ENCODE assay signal across 8 cellular contexts in genomic region chr1:204506091-204506968, GRCh38. TPM values are rescaled to one million over a fixed set of nuclear protein-coding genes. Genes with fewer than 3 reads are reported as not detected.
A peak's percentile ranks its signal among the peaks of the same experiment; 100 is the strongest.
DNase-seq lines count a peak whose midpoint lies in the region; ATAC-seq and TF ChIP-seq lines count a peak whose summit lies in the region.

No MANE protein-coding gene starts in this region.

- peaks cover 64% of the 10 kb centered on the region for H3K4me1 ChIP-seq in DOHH2 (ENCODE audit: control insufficient read depth, low read length)
- H3K4me1 ChIP-seq in HAP-1 = peaks cover 5% of the 10 kb centered on the region
- no peaks in the 10 kb centered on the region for H3K4me1 ChIP-seq in RWPE2 (ENCODE audit: insufficient read depth, poor library complexity, severe bottlenecking)
- H3K4me1 ChIP-seq in thyroid gland = no peaks in the 10 kb centered on the region

- H3K9me3 Mint-ChIP-seq in activated naive CD4-positive, alpha-beta T cell treated with anti-CD3 and anti-CD28 coated beads for 36 hours = no peaks in the 10 kb centered on the region

- H3K36me3 Mint-ChIP-seq in activated naive CD4-positive, alpha-beta T cell treated with anti-CD3 and anti-CD28 coated beads for 36 hours (ENCODE audit: low read depth) = peaks cover 7% of the 10 kb centered on the region

- CTCF ChIA-PET in activated naive CD4-positive, alpha-beta T cell treated with anti-CD3 and anti-CD28 coated beads for 36 hours (lab: Charles Lee) = interaction anchor here (0.5 to 19.2 kb wide), 14 partner anchors 9 to 880 kb away, joined by 3 to 859 read pairs (median 4); partner anchors contain the start of genes ATP2B4, MDM4 and PIK3C2B

- peaks cover 16% of the 10 kb centered on the region for H3F3A ChIP-seq in DOHH2 (ENCODE audit: control insufficient read depth, insufficient read depth)

- H3K27ac ChIP-seq in DOHH2 (ENCODE audit: low read depth, low read length) (peak overlapping the region; percentile 97), RWPE2 (ENCODE audit: poor library complexity, severe bottlenecking) (peak overlapping the region; percentile 49), thyroid gland (peak overlapping the region; percentile 73 to 94 (median 87))

- TF ChIP-seq POLR2A in thyroid gland (IDR thresholded peaks at IDR 0.05) = no peak

- no peaks in the 10 kb centered on the region for H3K79me2 ChIP-seq in DOHH2 (ENCODE audit: control insufficient read depth, low read length)

- no peaks in the 10 kb centered on the region for H3K9me2 ChIP-seq in DOHH2 (replicated peaks; ENCODE audit: control insufficient read depth, low read length)

- H3K27me3 ChIP-seq in DOHH2 (ENCODE audit: control insufficient read depth, low read length) = no peaks in the 10 kb centered on the region
- no peaks in the 10 kb centered on the region for H3K27me3 ChIP-seq in HAP-1 (ENCODE audit: low read depth)
- no peaks in the 10 kb centered on the region for H3K27me3 ChIP-seq in RWPE2 (ENCODE audit: insufficient read depth, poor library complexity, severe bottlenecking)
- H3K27me3 ChIP-seq in thyroid gland = no peaks in the 10 kb centered on the region

- intact Hi-C loops in activated naive CD4-positive, alpha-beta T cell treated with anti-CD3 and anti-CD28 coated beads for 36 hours (cut with micrococcal nuclease) = loop anchor here (1.0 to 10.0 kb wide), 5 partner anchors 12 to 642 kb away; partner anchors contain the start of genes PIK3C2B and SNRPE
- intact Hi-C loops in thyroid gland (cut with DNase I) = no loop called here

- H3K27ac Mint-ChIP-seq in activated naive CD4-positive, alpha-beta T cell treated with anti-CD3 and anti-CD28 coated beads for 36 hours = peak overlapping the region; percentile 99

- WGBS in thyroid gland, 2 donors = 2 to 3% methylated on average over 31 of the region's 31 CpGs

- in situ Hi-C loops in HAP-1 (cut with MboI; ENCODE audit: low sequenced_read_pairs) = loop anchor here (25.0 kb wide), 2 partner anchors 344 to 644 kb away; partner anchors contain the start of genes ETNK2, REN and SNRPE

- TF ChIP-seq CTCF in DOHH2 (IDR thresholded peaks at IDR 0.05; ENCODE audit: low read depth, low read length, poor library complexity, severe bottlenecking) (no peak), RWPE2 (IDR thresholded peaks at IDR 0.05; ENCODE audit: poor library complexity, severe bottlenecking) (no peak), thyroid gland (IDR thresholded peaks at IDR 0.05) (no peak)

- peak overlapping the region; percentile 90 for H3K4me3 ChIP-seq in DOHH2 (ENCODE audit: low read length)
- peak overlapping the region; percentile 39 for H3K4me3 ChIP-seq in HAP-1
- H3K4me3 ChIP-seq in RWPE2 (ENCODE audit: severe bottlenecking) = peak overlapping the region; percentile 40
- H3K4me3 ChIP-seq in thyroid gland (replicated peaks in 1 of 3) = peak overlapping the region in 2 of 3 donors; percentile 37 to 53

- peak overlapping the region; percentile 88 for H3K4me3 Mint-ChIP-seq in activated naive CD4-positive, alpha-beta T cell treated with anti-CD3 and anti-CD28 coated beads for 36 hours

- peak; percentile 81 for ATAC-seq in RWPE2 (ENCODE audit: low read depth)

- no peaks in the 10 kb centered on the region for H4K20me1 ChIP-seq in DOHH2 (ENCODE audit: control insufficient read depth, insufficient read depth, low read depth, low read length)

- peaks cover 4% of the 10 kb centered on the region for H3K27me3 Mint-ChIP-seq in activated naive CD4-positive, alpha-beta T cell treated with anti-CD3 and anti-CD28 coated beads for 36 hours (ENCODE audit: low read depth)

- peaks cover 20% of the 10 kb centered on the region for H3K4me1 Mint-ChIP-seq in activated naive CD4-positive, alpha-beta T cell treated with anti-CD3 and anti-CD28 coated beads for 36 hours (ENCODE audit: low read depth)

- DNase-seq in HAP-1 (ENCODE audit: low spot score in 2 of 2) (peak; percentile 83 to 91), M059J (ENCODE audit: low read depth) (peak; percentile 93), RWPE2 (ENCODE audit: low spot score) (no peak), germinal center (ENCODE audit: low spot score) (peak; percentile 38), nucleus accumbens (lab: John Stamatoyannopoulos, UW) (peak in 48 of 56 donors; percentile 14 to 85 (median 49)), thyroid gland (peak; percentile 66 to 67)
- DNase-seq in activated naive CD4-positive, alpha-beta T cell treated with anti-CD3 and anti-CD28 coated beads for 36 hours = peak; percentile 87

- H3K36me3 ChIP-seq in DOHH2 (ENCODE audit: control insufficient read depth, low read length) = peaks cover 6% of the 10 kb centered on the region; the same call in 1 of the 2 replicates
- no peaks in the 10 kb centered on the region for H3K36me3 ChIP-seq in HAP-1 (replicated peaks)
- H3K36me3 ChIP-seq in RWPE2 (ENCODE audit: low read depth) = no peaks in the 10 kb centered on the region
- no peaks in the 10 kb centered on the region for H3K36me3 ChIP-seq in thyroid gland

- H3K4me2 ChIP-seq in DOHH2 (ENCODE audit: low read length) = peak overlapping the region; percentile 98

- H3K9me3 ChIP-seq in DOHH2 (ENCODE audit: control insufficient read depth, insufficient read depth, low read length) (no peaks in the 10 kb centered on the region), HAP-1 (no peaks in the 10 kb centered on the region), RWPE2 (ENCODE audit: severe bottlenecking) (no peaks in the 10 kb centered on the region), thyroid gland (no peaks in the 10 kb centered on the region)

RNA-seq across cellular contexts. Expression of gene MDM4, which starts 9.9 kb away (rescaled TPM):
- total RNA-seq in M059J (2014; rRNA removed; shearing (Covaris generic)) = 2.7 and 6.9 TPM in 2 replicates
- 100 to 1,000 TPM; 109 TPM for total RNA-seq in activated naive CD4-positive, alpha-beta T cell treated with anti-CD3 and anti-CD28 coated beads for 36 hours
- 100 to 1,000 TPM in 2 of 4 donors, 10 to 100 TPM in 2; 72.3 to 177 (median 102) TPM for total RNA-seq in thyroid gland

RNA-seq across cellular contexts. Expression of gene PIK3C2B, which starts 11.7 kb away (rescaled TPM):
- 3.0 and 4.0 TPM in 2 replicates for total RNA-seq in M059J (2014; rRNA removed; shearing (Covaris generic))
- total RNA-seq in activated naive CD4-positive, alpha-beta T cell treated with anti-CD3 and anti-CD28 coated beads for 36 hours = 10 to 100 TPM; 61.0 to 65.4 TPM
- total RNA-seq in thyroid gland = 10 to 100 TPM; 19.9 to 36.9 (median 27.2) TPM

Comparison
In these comparisons a context has a peak if more than half of its experiments do, and no peak if none do; other contexts are left out.
1. H3K4me3 ChIP-seq: peak in every context shown above with its lines; median percentile 90 in DOHH2; 45 in thyroid gland; 40 in RWPE2; 39 in HAP-1.